Comparison of ENCODE assay signal across 21 cellular contexts in genomic region chr5:11902304-11902703, GRCh38. TPM values are rescaled to one million over a fixed set of nuclear protein-coding genes. Genes with fewer than 3 reads are reported as not detected.
A peak's percentile ranks its signal among the peaks of the same experiment; 100 is the strongest.
DNase-seq lines count a peak whose midpoint lies in the region; ATAC-seq and TF ChIP-seq lines count a peak whose summit lies in the region.
"Had no signal": no experiment of that assay in that cellular context is flagged by ENCODE, and none has a peak within 500 bp of the region (broad histone marks: within the 10 kb centered on the region; RNA-seq: fewer than 3 reads in every experiment).

No MANE protein-coding gene starts in this region.

- H3K4me2 ChIP-seq in KMS-11, result peak overlapping the region; percentile 76; the same call in 1 of the 2 replicates
- H3K4me2 ChIP-seq in smooth muscle cell, result peak overlapping the region; percentile 95

- H3K79me2 ChIP-seq in KMS-11 (ENCODE audit: insufficient read depth, low read depth), result no peaks in the 10 kb centered on the region
- peaks cover 25% of the 10 kb centered on the region for H3K79me2 ChIP-seq in smooth muscle cell (ENCODE audit: low read depth)

- H3K36me3 ChIP-seq in KMS-11 (ENCODE audit: insufficient read depth), result no peaks in the 10 kb centered on the region
- H3K36me3 ChIP-seq in body of pancreas (replicated peaks in 1 of 2; ENCODE audit: insufficient read depth in 1 of 2, low read depth in 2 of 2), result no peaks in the 10 kb centered on the region
- no peaks in the 10 kb centered on the region for H3K36me3 ChIP-seq in smooth muscle cell (ENCODE audit: low read depth)
- no peaks in the 10 kb centered on the region for H3K36me3 ChIP-seq in testis (ENCODE audit: low read depth, missing control alignments)
- H3K36me3 ChIP-seq: esophagus muscularis mucosa, heart right ventricle, right lobe of liver, SJSA1 had no signal

- DNase-seq in body of pancreas, result peak; percentile 40 to 64 (median 46)
- DNase-seq in inferior parietal cortex (ENCODE audit: extremely low spot score), result peak; percentile 26
- DNase-seq in smooth muscle cell (lab: John Stamatoyannopoulos, UW; ENCODE audit: unreplicated experiment), result no peak
- no peak for DNase-seq in stimulated activated naive CD4-positive, alpha-beta T cell (lab: John Stamatoyannopoulos, UW)
- no peak for DNase-seq in amygdala (lab: John Stamatoyannopoulos, UW)
- no peak for DNase-seq in testis
- DNase-seq: activated CD4-positive, alpha-beta T cell treated with anti-CD3 and anti-CD28 coated beads for 4 hours; activated CD8-positive, alpha-beta memory T cell treated with anti-CD3 and anti-CD28 coated beads, Interleukin-2, amount 50 U/mL, for 4 hours; COR-L47; heart right ventricle; IMR-90; mesenchymal stem cell; MV-4-11; PC-3; right lobe of liver; stimulated activated CD4-positive, alpha-beta T cell treated with anti-CD3 and anti-CD28 coated beads, Interleukin-2, amount 100 ng/mL, for 24 hours; T1000 had no signal

- H3K4me1 ChIP-seq in KMS-11 (ENCODE audit: low read depth, poor library complexity, severe bottlenecking) (no peaks in the 10 kb centered on the region), body of pancreas (peaks cover 37% of the 10 kb centered on the region), smooth muscle cell (ENCODE audit: low read depth) (peaks cover 11% of the 10 kb centered on the region), testis (no peaks in the 10 kb centered on the region)
- H3K4me1 ChIP-seq: heart right ventricle had no signal

- intact Hi-C loops in body of pancreas (cut with DNase I), result no loop called here
- intact Hi-C loops in testis (cut with DNase I; ENCODE audit: low total_unique reads), result no loop called here

- H3K9ac ChIP-seq in KMS-11, result no peak overlapping the region
- H3K9ac ChIP-seq in smooth muscle cell (ENCODE audit: low read depth), result no peak overlapping the region

- peak; percentile 19 for ATAC-seq in body of pancreas
- ATAC-seq: PC-3, right lobe of liver had no signal

- no peaks in the 10 kb centered on the region for H3K9me3 ChIP-seq in body of pancreas
- no peaks in the 10 kb centered on the region for H3K9me3 ChIP-seq in smooth muscle cell (replicated peaks; ENCODE audit: low read depth)
- H3K9me3 ChIP-seq in testis, result no peaks in the 10 kb centered on the region
- H3K9me3 ChIP-seq: esophagus muscularis mucosa, right lobe of liver, SJSA1 had no signal

- TF ChIP-seq POLR2A in body of pancreas (IDR thresholded peaks at IDR 0.05) (peak in 2 of 3 donors; percentile 61 to 66), testis (IDR thresholded peaks at IDR 0.05) (no peak)

- H3K27me3 ChIP-seq in KMS-11 (ENCODE audit: insufficient read depth, low read depth), result no peaks in the 10 kb centered on the region
- no peaks in the 10 kb centered on the region for H3K27me3 ChIP-seq in body of pancreas
- H3K27me3 ChIP-seq in smooth muscle cell (ENCODE audit: low read depth), result peaks cover 30% of the 10 kb centered on the region
- H3K27me3 ChIP-seq in testis, result no peaks in the 10 kb centered on the region

- no peaks in the 10 kb centered on the region for H3F3A ChIP-seq in smooth muscle cell (ENCODE audit: low read depth)

- 13 to 21% methylated on average over 6 of the region's 6 CpGs for WGBS in body of pancreas, 2 donors
- 64% methylated on average over 6 of the region's 6 CpGs for WGBS in smooth muscle cell (ENCODE audit: low lambda C conversion rate)
- 42 to 51% methylated on average over 6 of the region's 6 CpGs for WGBS in testis, 2 donors

- H2AFZ ChIP-seq in KMS-11 (ENCODE audit: low read depth) (peak overlapping the region; percentile 76; the same call in 1 of the 2 replicates), smooth muscle cell (ENCODE audit: low read depth) (no peak overlapping the region)

- TF ChIP-seq CTCF in KMS-11 (conservative IDR thresholded peaks at IDR 0.05; ENCODE audit: low read depth, low read length) (no peak), body of pancreas (IDR thresholded peaks at IDR 0.05) (no peak), smooth muscle cell (IDR thresholded peaks at IDR 0.05; ENCODE audit: borderline replicate concordance, insufficient read depth, poor library complexity, severe bottlenecking) (no peak), testis (IDR thresholded peaks at IDR 0.05) (no peak)

- H4K20me1 ChIP-seq in KMS-11 (ENCODE audit: insufficient read depth), result no peaks in the 10 kb centered on the region
- no peaks in the 10 kb centered on the region for H4K20me1 ChIP-seq in smooth muscle cell (ENCODE audit: low read depth)

- H3K27ac ChIP-seq in KMS-11, result no peak overlapping the region
- peak overlapping the region; percentile 69 to 96 (median 90) for H3K27ac ChIP-seq in body of pancreas
- no peak overlapping the region for H3K27ac ChIP-seq in smooth muscle cell (ENCODE audit: low read depth)
- H3K27ac ChIP-seq in testis, result no peak overlapping the region
- H3K27ac ChIP-seq: esophagus muscularis mucosa, right lobe of liver, SJSA1 had no signal

- H3K4me3 ChIP-seq in KMS-11 (IDR thresholded peaks at IDR 0.05; ENCODE audit: insufficient read depth, low read depth, low read length), result no peak overlapping the region
- peak overlapping the region; percentile 86 to 88 for H3K4me3 ChIP-seq in body of pancreas
- H3K4me3 ChIP-seq in smooth muscle cell, result peak overlapping the region; percentile 86
- no peak overlapping the region for H3K4me3 ChIP-seq in testis
- H3K4me3 ChIP-seq: SJSA1 had no signal

RNA-seq across cellular contexts. Expression of gene CTNND2, which starts 1.9 kb away (rescaled TPM):
- total RNA-seq in body of pancreas, result 10 to 100 TPM; 21.0 to 82.4 TPM
- total RNA-seq in smooth muscle cell, result 2.7 and 3.2 TPM in 2 replicates
- 5.8 and 7.8 TPM in 2 replicates for polyA plus RNA-seq in smooth muscle cell
- 10 to 100 TPM; 11.3 to 17.2 TPM for total RNA-seq in testis
- 9.1 TPM for polyA plus RNA-seq in testis (ENCODE audit: insufficient read depth, low read depth, low replicate concordance)
- total RNA-seq: IMR-90, SJSA1 had no signal
- polyA plus RNA-seq: IMR-90, keratinocyte had no signal

Comparison
In these comparisons a context has a peak if more than half of its experiments do, and no peak if none do; other contexts are left out.
1. H3K27ac ChIP-seq: peak in body of pancreas (4 of 4); none in KMS-11 (single experiment), smooth muscle cell (single experiment) and testis (0 of 2).
2. H3K4me3 ChIP-seq: peak in body of pancreas (2 of 2) and smooth muscle cell (single experiment); none in KMS-11 (single experiment) and testis (0 of 2).
3. DNase-seq: peak in body of pancreas (4 of 4) and inferior parietal cortex (single experiment); none in smooth muscle cell (single experiment), stimulated activated naive CD4-positive, alpha-beta T cell (0 of 6), amygdala (0 of 56) and testis (single experiment).